ENCODE assay signal across 8 cellular contexts in genomic region chr2:26330114-26330581, GRCh38. TPM values are rescaled to one million over a fixed set of nuclear protein-coding genes. Genes with fewer than 3 reads are reported as not detected.
DNase-seq lines count a peak whose midpoint lies in the region; ATAC-seq, FAIRE-seq and TF ChIP-seq lines count a peak whose summit lies in the region.

No MANE protein-coding gene starts in this region.

- H3K36me3 ChIP-seq in psoas muscle (ENCODE audit: insufficient read depth in 1 of 2, low read depth in 1 of 2) = no peaks in the 10 kb centered on the region
- H3K36me3 ChIP-seq in vagina = no peaks in the 10 kb centered on the region

- H3K27ac ChIP-seq in psoas muscle = no peak overlapping the region
- H3K27ac ChIP-seq in vagina = no peak overlapping the region

- intact Hi-C loops in head of caudate nucleus (cut with DNase I) = no loop called here
- intact Hi-C loops in psoas muscle (cut with DNase I) = loop anchor here in 1 of 2 donors (5.0 kb wide), 1 partner anchor 93 kb away; no protein-coding TSS in a partner anchor
- intact Hi-C loops in vagina (cut with DNase I) = no loop called here

- ATAC-seq in activated naive CD4-positive, alpha-beta T cell treated with anti-CD3 and anti-CD28 coated beads, Interleukin-2, amount 50 U/mL, for 72 hours = peak; percentile 95 to 98
- peak; percentile 91 to 98 (median 95) for ATAC-seq in psoas muscle

- H3K27me3 ChIP-seq in psoas muscle (ENCODE audit: insufficient read depth in 3 of 3, low read length in 2 of 3) (no peaks in the 10 kb centered on the region), vagina (no peaks in the 10 kb centered on the region)

- no peak for TF ChIP-seq POLR2A in H54 (IDR thresholded peaks at IDR 0.05; ENCODE audit: low read depth, low read length)
- no peak for TF ChIP-seq POLR2A in vagina (IDR thresholded peaks at IDR 0.05)

- peak; percentile 97 for FAIRE-seq in H54 (lab: Jason Lieb, UNC)

- no peaks in the 10 kb centered on the region for H3K9me3 Mint-ChIP-seq in activated naive CD4-positive, alpha-beta T cell treated with anti-CD3 and anti-CD28 coated beads, Interleukin-2, amount 50 U/mL, for 72 hours

- no peak overlapping the region for H3K27ac Mint-ChIP-seq in activated naive CD4-positive, alpha-beta T cell treated with anti-CD3 and anti-CD28 coated beads, Interleukin-2, amount 50 U/mL, for 72 hours

- H3K4me3 ChIP-seq in psoas muscle (no peak overlapping the region), vagina (no peak overlapping the region)

- WGBS in psoas muscle, 3 donors = 7 to 9% (median 8%) methylated on average over 8 of the region's 8 CpGs

- H3K9me3 ChIP-seq in psoas muscle (no peaks in the 10 kb centered on the region), vagina (no peaks in the 10 kb centered on the region)

- TF ChIP-seq CTCF in psoas muscle (IDR thresholded peaks at IDR 0.05) (peak; percentile 86), vagina (IDR thresholded peaks at IDR 0.05) (peak; percentile 81 to 82 (median 81))

- peaks cover 3% of the 10 kb centered on the region for H3K4me1 ChIP-seq in psoas muscle
- H3K4me1 ChIP-seq in vagina = no peaks in the 10 kb centered on the region

- no peaks in the 10 kb centered on the region for H3K36me3 Mint-ChIP-seq in activated naive CD4-positive, alpha-beta T cell treated with anti-CD3 and anti-CD28 coated beads, Interleukin-2, amount 50 U/mL, for 72 hours

- DNase-seq in DMS 273 treated with DMSO at 0.1 percent for 48 hours (lab: John Stamatoyannopoulos, UW) (peak; percentile 28), H54 (ENCODE audit: insufficient read length, low spot score) (peak; percentile 56), NCI-H146 (lab: John Stamatoyannopoulos, UW) (peak; percentile 76), SW 1271 (lab: John Stamatoyannopoulos, UW) (peak; percentile 36 to 80), head of caudate nucleus (peak; percentile 83 to 96 (median 90)), psoas muscle (peak; percentile 90 to 93), vagina (ENCODE audit: extremely low spot score in 2 of 2) (no peak)
- DNase-seq in activated naive CD4-positive, alpha-beta T cell treated with anti-CD3 and anti-CD28 coated beads, Interleukin-2, amount 50 U/mL, for 72 hours (ENCODE audit: low spot score in 2 of 2) = peak; percentile 79 to 84

RNA-seq across cellular contexts. Expression of gene SELENOI, which starts 15.8 kb away (rescaled TPM):
- total RNA-seq in activated naive CD4-positive, alpha-beta T cell treated with anti-CD3 and anti-CD28 coated beads, Interleukin-2, amount 50 U/mL, for 72 hours = 10 to 100 TPM; 24.4 to 45.0 TPM
- total RNA-seq in psoas muscle (10 to 100 TPM; 15.7 to 40.5 (median 20.1) TPM), vagina (33.4 TPM)
- polyA plus RNA-seq in psoas muscle = 10 to 100 TPM in 1 of 3 donors, 1 to 10 TPM in 2; 3.7 to 11.3 (median 7.3) TPM

RNA-seq across cellular contexts. Expression of gene ADGRF3, which starts 16.4 kb away (rescaled TPM):
- 1 to 10 TPM in 1 of 2 donors, under 1 TPM in 1; 0.57 to 7.5 TPM for total RNA-seq in activated naive CD4-positive, alpha-beta T cell treated with anti-CD3 and anti-CD28 coated beads, Interleukin-2, amount 50 U/mL, for 72 hours
- total RNA-seq in psoas muscle (under 1 TPM in 2 of 4 donors, not detected in 2; 0.17 to 0.48 TPM), vagina (0.49 TPM)
- polyA plus RNA-seq in psoas muscle = under 1 TPM in 2 of 3 donors, not detected in 1; 0.03 to 0.19 TPM

Comparison
In these comparisons a context has a peak if more than half of its experiments do, and no peak if none do; other contexts are left out.
1. DNase-seq: peak in DMS 273 treated with DMSO at 0.1 percent for 48 hours (single experiment), H54 (single experiment), NCI-H146 (single experiment), SW 1271 (2 of 2), activated naive CD4-positive, alpha-beta T cell treated with anti-CD3 and anti-CD28 coated beads, Interleukin-2, amount 50 U/mL, for 72 hours (2 of 2), head of caudate nucleus (42 of 42) and psoas muscle (2 of 2); none in vagina (0 of 2).